ENCODE assay signal across 17 cellular contexts in genomic region chr9:77587851-77588250, GRCh38.
DNase-seq lines count a peak whose midpoint lies in the region; ATAC-seq, FAIRE-seq and TF ChIP-seq lines count a peak whose summit lies in the region.
"Had no signal": no experiment of that assay in that cellular context is flagged by ENCODE, and none has a peak within 500 bp of the region (broad histone marks: within the 10 kb centered on the region; RNA-seq: fewer than 3 reads in every experiment).

No MANE protein-coding gene starts in this region.

- H3K27ac ChIP-seq in SJCRH30: peak overlapping the region; percentile 45
- peak overlapping the region; percentile 12 for H3K27ac ChIP-seq in fibroblast of lung (ENCODE audit: insufficient read depth, low read length)
- peak overlapping the region; percentile 36 for H3K27ac ChIP-seq in trophoblast cell (ENCODE audit: low read depth, low read length)
- no peak overlapping the region for H3K27ac ChIP-seq in caudate nucleus (ENCODE audit: low read depth, low read length)

- no peak overlapping the region for H4K8ac ChIP-seq in trophoblast cell (ENCODE audit: low read depth, low read length)

- H3K79me1 ChIP-seq in trophoblast cell (ENCODE audit: low read length): peaks cover 2% of the 10 kb centered on the region

- peak overlapping the region; percentile 66 for H4K91ac ChIP-seq in trophoblast cell (ENCODE audit: low read depth, low read length)

- H3K79me2 ChIP-seq in fibroblast of lung (ENCODE audit: control insufficient read depth, insufficient read depth, low read length): no peaks in the 10 kb centered on the region
- no peaks in the 10 kb centered on the region for H3K79me2 ChIP-seq in trophoblast cell (ENCODE audit: control insufficient read depth, insufficient read depth, low read length, poor library complexity)

- no peak overlapping the region for H3K9ac ChIP-seq in fibroblast of lung (ENCODE audit: insufficient read depth, low read length)
- no peak overlapping the region for H3K9ac ChIP-seq in trophoblast cell (ENCODE audit: low read length)

- no peak for TF ChIP-seq CTCF in fibroblast of lung (conservative IDR thresholded peaks at IDR 0.05 in 1 of 2, IDR thresholded peaks at IDR 0.05 in 1 of 2; ENCODE audit: low read depth in 1 of 2, low read length in 2 of 2)

- no peak overlapping the region for H4K12ac ChIP-seq in trophoblast cell (ENCODE audit: low read depth, low read length)

- H2BK5ac ChIP-seq in trophoblast cell (ENCODE audit: low read depth, low read length, poor library complexity): no peak overlapping the region

- no peak overlapping the region for H2AK5ac ChIP-seq in trophoblast cell (ENCODE audit: low read length)

- H4K20me1 ChIP-seq in fibroblast of lung (ENCODE audit: control insufficient read depth, extremely low read depth, insufficient read depth, low read length): no peaks in the 10 kb centered on the region

- no peaks in the 10 kb centered on the region for H3K9me3 ChIP-seq in SJCRH30 (replicated peaks)
- H3K9me3 ChIP-seq in fibroblast of lung (ENCODE audit: control insufficient read depth, insufficient read depth, low read depth, low read length): no peaks in the 10 kb centered on the region
- H3K9me3 ChIP-seq in trophoblast cell (ENCODE audit: insufficient read depth, low read depth, low read length): no peaks in the 10 kb centered on the region
- H3K9me3 ChIP-seq: Caco-2 had no signal

- H3K4me2 ChIP-seq in fibroblast of lung (ENCODE audit: extremely low read depth, insufficient read depth, low read length) (peak overlapping the region; percentile 34), trophoblast cell (ENCODE audit: low read length) (no peak overlapping the region)

- H3K4ac ChIP-seq in trophoblast cell (ENCODE audit: low read depth, low read length): no peak overlapping the region

- no peaks in the 10 kb centered on the region for H3K27me3 ChIP-seq in SJCRH30
- H3K27me3 ChIP-seq in fibroblast of lung (ENCODE audit: control insufficient read depth, insufficient read depth, low read length): no peaks in the 10 kb centered on the region
- H3K27me3 ChIP-seq in trophoblast cell (ENCODE audit: insufficient read depth, low read length): no peaks in the 10 kb centered on the region

- no peak overlapping the region for H3K23ac ChIP-seq in trophoblast cell (ENCODE audit: low read length)

- WGBS in trophoblast cell (ENCODE audit: extremely low coverage, insufficient coverage, insufficient read length): no CpG with 5 or more reads among the region's 2 CpGs

- H2BK12ac ChIP-seq in trophoblast cell (ENCODE audit: low read length): no peak overlapping the region

- ATAC-seq in GM19023 (IDR thresholded peaks at IDR 0.05; ENCODE audit: unreplicated experiment): no peak
- ATAC-seq: HepG2; naive thymus-derived CD8-positive, alpha-beta T cell had no signal

- FAIRE-seq in H54 (lab: Jason Lieb, UNC): peak; percentile 27
- FAIRE-seq: G401.6, HepG2, TTC549 had no signal

- TF ChIP-seq POLR2A in H54 (IDR thresholded peaks at IDR 0.05; ENCODE audit: low read depth, low read length): no peak

- H3K4me3 ChIP-seq in SJCRH30: no peak overlapping the region
- no peak overlapping the region for H3K4me3 ChIP-seq in fibroblast of lung (replicated peaks in 1 of 4; ENCODE audit: control extremely low read depth in 1 of 4, insufficient read depth in 1 of 4, low read depth in 3 of 4, low read length in 4 of 4)
- no peak overlapping the region for H3K4me3 ChIP-seq in trophoblast cell (ENCODE audit: low read depth, low read length)

- peaks cover 28% of the 10 kb centered on the region for H3K4me1 ChIP-seq in SJCRH30
- peaks cover 2% of the 10 kb centered on the region for H3K4me1 ChIP-seq in fibroblast of lung (ENCODE audit: control insufficient read depth, extremely low read depth, insufficient read depth, low read length)
- H3K4me1 ChIP-seq in trophoblast cell (ENCODE audit: control insufficient read depth in 1 of 2, insufficient read depth in 2 of 2, low read length in 2 of 2): peaks cover 8 to 17% of the 10 kb centered on the region in 2 experiments
- H3K4me1 ChIP-seq: Caco-2 had no signal

- no peak for DNase-seq in H54 (ENCODE audit: insufficient read length, low spot score)
- no peak for DNase-seq in SJCRH30
- no peak for DNase-seq in fibroblast of lung (ENCODE audit: low read depth in 2 of 2)
- DNase-seq in trophoblast cell: no peak
- DNase-seq in caudate nucleus (lab: John Stamatoyannopoulos, UW): no peak
- no peak for DNase-seq in T-helper 9 cell
- DNase-seq: activated naive CD4-positive, alpha-beta T cell treated with anti-CD3 and anti-CD28 coated beads, Interleukin-2, amount 50 U/mL, for 16 hours; Caco-2; left ventricle myocardium superior; naive thymus-derived CD8-positive, alpha-beta T cell; NCI-H1436; NCI-H748 treated with DMSO at 0.1 percent for 48 hours; stimulated activated CD4-positive, alpha-beta T cell treated with anti-CD3 and anti-CD28 coated beads, Interleukin-4, amount 100 ng/mL, for 4 hours had no signal

- H2AFZ ChIP-seq in fibroblast of lung (ENCODE audit: low read length) (no peak overlapping the region), trophoblast cell (ENCODE audit: insufficient read depth, low read length, poor library complexity) (no peak overlapping the region)

- H3K36me3 ChIP-seq in SJCRH30 (no peaks in the 10 kb centered on the region), fibroblast of lung (ENCODE audit: control insufficient read depth, insufficient read depth, low read length) (no peaks in the 10 kb centered on the region), trophoblast cell (ENCODE audit: control insufficient read depth in 1 of 2, insufficient read depth in 2 of 2, low read length in 2 of 2) (no peaks in the 10 kb centered on the region)

- H3K18ac ChIP-seq in trophoblast cell (ENCODE audit: low read length): no peak overlapping the region

- H2BK120ac ChIP-seq in trophoblast cell (ENCODE audit: insufficient read depth, low read length, poor library complexity): peak overlapping the region; percentile 53

- H3K14ac ChIP-seq in trophoblast cell (ENCODE audit: low read length): peak overlapping the region; percentile 40
